ENCODE assay signal across 25 cellular contexts in the genomic region with DNA sequence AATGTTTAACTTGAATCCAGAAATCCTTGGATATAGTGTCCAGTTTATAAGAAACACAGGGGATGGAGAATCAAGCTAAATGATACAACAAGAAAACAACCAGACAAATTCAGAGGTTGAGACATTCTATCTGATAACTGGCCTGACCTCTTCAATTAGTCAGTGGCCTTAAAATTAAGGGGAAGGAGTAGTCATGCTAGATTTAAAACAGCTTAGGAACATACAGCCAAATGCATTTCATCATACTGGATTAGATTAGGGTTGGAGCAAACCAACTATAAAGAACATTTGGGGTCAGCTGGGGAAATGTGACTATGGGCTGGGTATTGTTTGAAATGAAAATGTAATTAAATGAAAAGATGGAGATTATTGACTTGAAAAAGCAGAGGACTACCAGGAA.
"Had no signal": no experiment of that assay in that cellular context is flagged by ENCODE, and none has a peak within 500 bp of the region (broad histone marks: within the 10 kb centered on the region; RNA-seq: fewer than 3 reads in every experiment).

No MANE protein-coding gene starts in this region.

- H3K4me3 Mint-ChIP-seq: activated naive CD4-positive, alpha-beta T cell treated with anti-CD3 and anti-CD28 coated beads for 36 hours; activated T-cell treated with anti-CD3 and anti-CD28 coated beads, Interleukin-2, amount 50 U/mL, for 4 hours; endodermal cell; immature natural killer cell; naive thymus-derived CD4-positive, alpha-beta T cell; T-helper 17 cell had no signal

- H3K36me3 Mint-ChIP-seq: immature natural killer cell; naive thymus-derived CD4-positive, alpha-beta T cell had no signal

- DNase-seq: activated CD4-positive, alpha-beta T cell treated with anti-CD3 and anti-CD28 coated beads for 4 hours; activated CD4-positive, alpha-beta T cell treated with anti-CD3 and anti-CD28 coated beads, Interleukin-2, amount 50 U/mL, for 48 hours; activated CD4-positive, CD25-positive, alpha-beta regulatory T cell; activated CD8-positive, alpha-beta memory T cell treated with anti-CD3 and anti-CD28 coated beads, Interleukin-2, amount 50 U/mL, for 48 hours; activated naive CD4-positive, alpha-beta T cell treated with anti-CD3 and anti-CD28 coated beads for 36 hours; activated T-cell treated with anti-CD3 and anti-CD28 coated beads, Interleukin-2, amount 50 U/mL, for 4 hours; anterior cingulate cortex; body of pancreas; cortex of kidney; endodermal cell; glutamatergic neuron; immature natural killer cell; kidney glomerular epithelial cell; left ventricle myocardium inferior; naive thymus-derived CD4-positive, alpha-beta T cell; ovary; spleen; stimulated activated CD4-positive, alpha-beta T cell treated with anti-CD3 and anti-CD28 coated beads, Interleukin-4, amount 100 ng/mL, for 1 hour; stimulated activated naive CD4-positive, alpha-beta T cell; T-helper 17 cell; upper lobe of left lung had no signal

- H3K27ac Mint-ChIP-seq: activated naive CD4-positive, alpha-beta T cell treated with anti-CD3 and anti-CD28 coated beads for 36 hours; endodermal cell; immature natural killer cell; naive thymus-derived CD4-positive, alpha-beta T cell; T-helper 17 cell had no signal

- H3K4me2 ChIP-seq: hepatocyte had no signal

- H3K36me3 ChIP-seq: cardiac muscle cell, left ventricle myocardium inferior, neutrophil, ovary, prostate gland, spleen, upper lobe of left lung had no signal

- ATAC-seq: activated T-cell treated with anti-CD3 and anti-CD28 coated beads, Interleukin-2, amount 50 U/mL, for 4 hours; body of pancreas; naive thymus-derived CD4-positive, alpha-beta T cell; T-helper 17 cell had no signal

- H3K9me3 Mint-ChIP-seq: activated naive CD4-positive, alpha-beta T cell treated with anti-CD3 and anti-CD28 coated beads for 36 hours; activated T-cell treated with anti-CD3 and anti-CD28 coated beads, Interleukin-2, amount 50 U/mL, for 4 hours; endodermal cell; immature natural killer cell; naive thymus-derived CD4-positive, alpha-beta T cell had no signal

- H3K4me1 ChIP-seq: body of pancreas, prostate gland, spleen, upper lobe of left lung had no signal

- H3K27ac ChIP-seq: body of pancreas, cardiac muscle cell, hepatocyte, left ventricle myocardium inferior, neutrophil, ovary, prostate gland, spleen, upper lobe of left lung had no signal

- H2AFZ ChIP-seq: hepatocyte had no signal

- H3K27me3 ChIP-seq: body of pancreas, hepatocyte, ovary, spleen, upper lobe of left lung had no signal

- H3K4me3 ChIP-seq: body of pancreas, cardiac muscle cell, hepatocyte, left ventricle myocardium inferior, ovary, prostate gland, spleen, upper lobe of left lung had no signal

- H3K4me1 Mint-ChIP-seq: endodermal cell, immature natural killer cell had no signal

- H3K9me3 ChIP-seq: body of pancreas, left ventricle myocardium inferior, neutrophil, ovary, prostate gland, spleen, upper lobe of left lung had no signal
